ENCODE assay signal across 1 cellular context in genomic region chrX:69028006-69028760, GRCh38.
TF ChIP-seq lines count a peak whose summit lies in the region.

No MANE protein-coding gene starts in this region.

TF ChIP-seq in GM12878, 131 proteins besides CTCF, POLR2A, EP300 and RAD21 (continued from another document):
- TF ChIP-seq, protein P1, sequence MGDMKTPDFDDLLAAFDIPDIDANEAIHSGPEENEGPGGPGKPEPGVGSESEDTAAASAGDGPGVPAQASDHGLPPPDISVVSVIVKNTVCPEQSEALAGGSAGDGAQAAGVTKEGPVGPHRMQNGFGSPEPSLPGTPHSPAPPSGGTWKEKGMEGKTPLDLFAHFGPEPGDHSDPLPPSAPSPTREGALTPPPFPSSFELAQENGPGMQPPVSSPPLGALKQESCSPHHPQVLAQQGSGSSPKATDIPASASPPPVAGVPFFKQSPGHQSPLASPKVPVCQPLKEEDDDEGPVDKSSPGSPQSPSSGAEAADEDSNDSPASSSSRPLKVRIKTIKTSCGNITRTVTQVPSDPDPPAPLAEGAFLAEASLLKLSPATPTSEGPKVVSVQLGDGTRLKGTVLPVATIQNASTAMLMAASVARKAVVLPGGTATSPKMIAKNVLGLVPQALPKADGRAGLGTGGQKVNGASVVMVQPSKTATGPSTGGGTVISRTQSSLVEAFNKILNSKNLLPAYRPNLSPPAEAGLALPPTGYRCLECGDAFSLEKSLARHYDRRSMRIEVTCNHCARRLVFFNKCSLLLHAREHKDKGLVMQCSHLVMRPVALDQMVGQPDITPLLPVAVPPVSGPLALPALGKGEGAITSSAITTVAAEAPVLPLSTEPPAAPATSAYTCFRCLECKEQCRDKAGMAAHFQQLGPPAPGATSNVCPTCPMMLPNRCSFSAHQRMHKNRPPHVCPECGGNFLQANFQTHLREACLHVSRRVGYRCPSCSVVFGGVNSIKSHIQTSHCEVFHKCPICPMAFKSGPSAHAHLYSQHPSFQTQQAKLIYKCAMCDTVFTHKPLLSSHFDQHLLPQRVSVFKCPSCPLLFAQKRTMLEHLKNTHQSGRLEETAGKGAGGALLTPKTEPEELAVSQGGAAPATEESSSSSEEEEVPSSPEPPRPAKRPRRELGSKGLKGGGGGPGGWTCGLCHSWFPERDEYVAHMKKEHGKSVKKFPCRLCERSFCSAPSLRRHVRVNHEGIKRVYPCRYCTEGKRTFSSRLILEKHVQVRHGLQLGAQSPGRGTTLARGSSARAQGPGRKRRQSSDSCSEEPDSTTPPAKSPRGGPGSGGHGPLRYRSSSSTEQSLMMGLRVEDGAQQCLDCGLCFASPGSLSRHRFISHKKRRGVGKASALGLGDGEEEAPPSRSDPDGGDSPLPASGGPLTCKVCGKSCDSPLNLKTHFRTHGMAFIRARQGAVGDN (IDR thresholded peaks at IDR 0.05): no peak
- TF ChIP-seq ETV6 (conservative IDR thresholded peaks at IDR 0.05 in 1 of 2, IDR thresholded peaks at IDR 0.05 in 1 of 2; ENCODE audit: borderline replicate concordance in 1 of 2, low read depth in 1 of 2): peak in 1 of 2 experiments; percentile 82; a peak in 2 of 4 replicates
TF ChIP-seq in GM12878: peak in this region for 17.
